Comparison of ENCODE assay signal across 32 cellular contexts in the genomic region with DNA sequence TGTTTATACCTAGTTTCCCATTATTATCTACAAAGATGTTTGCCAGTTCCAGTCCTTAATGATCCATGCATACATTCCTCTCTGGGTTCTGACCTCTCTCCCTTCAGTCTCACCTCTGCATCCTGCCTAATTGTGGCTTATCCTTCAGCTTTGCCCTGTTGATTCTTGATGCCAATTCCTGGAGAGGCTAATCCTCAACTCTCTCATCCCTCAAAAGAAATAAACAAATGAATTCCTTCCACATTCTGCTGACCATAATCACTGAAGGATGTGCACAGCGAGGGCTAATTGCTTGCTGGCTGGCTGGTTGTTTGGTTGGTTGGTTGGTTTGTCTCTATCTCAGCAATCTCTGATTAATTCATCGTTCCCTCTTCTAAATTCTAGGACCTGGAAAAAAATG.
A peak's percentile ranks its signal among the peaks of the same experiment; 100 is the strongest.
DNase-seq lines count a peak whose midpoint lies in the region; ATAC-seq and TF ChIP-seq lines count a peak whose summit lies in the region.
"Had no signal": no experiment of that assay in that cellular context is flagged by ENCODE, and none has a peak within 500 bp of the region (broad histone marks: within the 10 kb centered on the region; RNA-seq: fewer than 3 reads in every experiment).

No MANE protein-coding gene starts in this region.

- H4K91ac ChIP-seq in neuronal stem cell (ENCODE audit: low read depth, low read length, poor library complexity) = no peak overlapping the region

- no peak overlapping the region for H3K4me2 ChIP-seq in neuronal stem cell (ENCODE audit: insufficient read depth, low read length, poor library complexity, severe bottlenecking)

- H4K8ac ChIP-seq in neuronal stem cell (ENCODE audit: low read depth, low read length) = no peak overlapping the region

- no peak overlapping the region for H3K14ac ChIP-seq in neuronal stem cell (ENCODE audit: low read length)

- no peak overlapping the region for H2BK120ac ChIP-seq in neuronal stem cell (ENCODE audit: low read depth, low read length)

- H3K36me3 ChIP-seq in BJ (ENCODE audit: control insufficient read depth, insufficient read depth, low read length) (no peaks in the 10 kb centered on the region), neuronal stem cell (replicated peaks in 1 of 2; ENCODE audit: control insufficient read depth in 2 of 2, insufficient read depth in 2 of 2, low read length in 2 of 2) (no peaks in the 10 kb centered on the region), mucosa of descending colon (ENCODE audit: low read depth) (no peaks in the 10 kb centered on the region)
- H3K36me3 ChIP-seq: brain microvascular endothelial cell, left lung had no signal

- H3K9me3 Mint-ChIP-seq in HFFc6 = no peaks in the 10 kb centered on the region
- H3K9me3 Mint-ChIP-seq in activated CD4-positive, alpha-beta memory T cell treated with anti-CD3 and anti-CD28 coated beads, Interleukin-2, amount 10 ng/mL, durations not matched to agents 7 days and 5 days = no peaks in the 10 kb centered on the region
- H3K9me3 Mint-ChIP-seq: activated T-cell treated with anti-CD3 and anti-CD28 coated beads, Interleukin-2, amount 50 U/mL, for 24 hours; CD8-positive, alpha-beta T cell; mesothelial cell of epicardium; stimulated activated naive B cell treated with anti-CD40 and anti-IgM and Interleukin-4, amounts not matched to agents 10 μg/mL and 1 μg/mL and 100 μg/mL, for 72 hours had no signal

- no peak overlapping the region for H2BK15ac ChIP-seq in neuronal stem cell (ENCODE audit: low read length)

- no peak overlapping the region for H3K23ac ChIP-seq in neuronal stem cell (ENCODE audit: low read depth, low read length, poor library complexity)

- ATAC-seq in mucosa of descending colon = no peak
- ATAC-seq: CD8-positive, alpha-beta T cell; foreskin keratinocyte; left lung; naive thymus-derived CD4-positive, alpha-beta T cell; stimulated activated naive B cell treated with anti-CD40 and anti-IgM and Interleukin-4, amounts not matched to agents 10 μg/mL and 1 μg/mL and 100 μg/mL, for 72 hours had no signal

- intact Hi-C loops in mucosa of descending colon (cut with DNase I, micrococcal nuclease) (no loop called here), head of caudate nucleus (cut with DNase I) (no loop called here)

- no peaks in the 10 kb centered on the region for H3K36me3 Mint-ChIP-seq in HFFc6 (ENCODE audit: low read depth)
- no peaks in the 10 kb centered on the region for H3K36me3 Mint-ChIP-seq in activated CD4-positive, alpha-beta memory T cell treated with anti-CD3 and anti-CD28 coated beads, Interleukin-2, amount 10 ng/mL, durations not matched to agents 7 days and 5 days (ENCODE audit: low read depth)
- H3K36me3 Mint-ChIP-seq: CD8-positive, alpha-beta T cell; immature natural killer cell; mesothelial cell of epicardium; naive thymus-derived CD4-positive, alpha-beta T cell; stimulated activated naive B cell treated with anti-CD40 and anti-IgM and Interleukin-4, amounts not matched to agents 10 μg/mL and 1 μg/mL and 100 μg/mL, for 72 hours had no signal

- H2AK5ac ChIP-seq in neuronal stem cell (ENCODE audit: low read depth, low read length) = no peak overlapping the region

- no CpG with 5 or more reads among the region's 2 CpGs for WGBS in neuronal stem cell (ENCODE audit: extremely low coverage in 2 of 2, insufficient read length in 2 of 2, insufficient replicate concordance in 1 of 2), 2 donors

- no peak overlapping the region for H3K27ac Mint-ChIP-seq in HFFc6
- H3K27ac Mint-ChIP-seq in activated CD4-positive, alpha-beta memory T cell treated with anti-CD3 and anti-CD28 coated beads, Interleukin-2, amount 10 ng/mL, durations not matched to agents 7 days and 5 days = no peak overlapping the region
- H3K27ac Mint-ChIP-seq: activated T-cell treated with anti-CD3 and anti-CD28 coated beads, Interleukin-2, amount 50 U/mL, for 24 hours; CD8-positive, alpha-beta T cell; immature natural killer cell; mesothelial cell of epicardium; naive thymus-derived CD4-positive, alpha-beta T cell; stimulated activated naive B cell treated with anti-CD40 and anti-IgM and Interleukin-4, amounts not matched to agents 10 μg/mL and 1 μg/mL and 100 μg/mL, for 72 hours had no signal

- peaks cover 16% of the 10 kb centered on the region for H3K4me1 Mint-ChIP-seq in HFFc6 (ENCODE audit: low read depth)
- H3K4me1 Mint-ChIP-seq in activated CD4-positive, alpha-beta memory T cell treated with anti-CD3 and anti-CD28 coated beads, Interleukin-2, amount 10 ng/mL, durations not matched to agents 7 days and 5 days = no peaks in the 10 kb centered on the region
- H3K4me1 Mint-ChIP-seq: immature natural killer cell; naive thymus-derived CD4-positive, alpha-beta T cell; stimulated activated naive B cell treated with anti-CD40 and anti-IgM and Interleukin-4, amounts not matched to agents 10 μg/mL and 1 μg/mL and 100 μg/mL, for 72 hours had no signal

- no peaks in the 10 kb centered on the region for H3K27me3 ChIP-seq in BJ (ENCODE audit: control insufficient read depth, insufficient read depth, low read length)
- no peaks in the 10 kb centered on the region for H3K27me3 ChIP-seq in neuronal stem cell (ENCODE audit: control insufficient read depth in 3 of 3, insufficient read depth in 3 of 3, low read depth in 1 of 3, low read length in 3 of 3)
- H3K27me3 ChIP-seq: brain microvascular endothelial cell, foreskin keratinocyte had no signal

- no peak overlapping the region for H3K27ac ChIP-seq in neuronal stem cell (replicated peaks; ENCODE audit: low read length)
- H3K27ac ChIP-seq: brain microvascular endothelial cell, foreskin keratinocyte, left lung, VCaP had no signal

- DNase-seq in BJ (ENCODE audit: low read depth) = peak; percentile 27
- DNase-seq in HFFc6 = peak; percentile 48
- peak; percentile 28 for DNase-seq in dedifferentiated amniotic fluid mesenchymal stem cell (ENCODE audit: extremely low spot score)
- peak; percentile 82 for DNase-seq in neuronal stem cell (ENCODE audit: low spot score)
- DNase-seq in NCI-H526 (lab: John Stamatoyannopoulos, UW) = no peak
- DNase-seq in mucosa of descending colon = no peak
- no peak for DNase-seq in head of caudate nucleus
- DNase-seq in activated CD4-positive, alpha-beta memory T cell treated with anti-CD3 and anti-CD28 coated beads, Interleukin-2, amount 10 ng/mL, durations not matched to agents 7 days and 5 days = no peak
- DNase-seq: activated CD4-positive, alpha-beta T cell treated with anti-CD3 and anti-CD28 coated beads for 4 hours; activated CD8-positive, alpha-beta memory T cell treated with anti-CD3 and anti-CD28 coated beads for 24 hours; activated gamma-delta T cell treated with Interleukin-2 at 50 U/mL for 16 hours; activated T-cell treated with anti-CD3 and anti-CD28 coated beads, Interleukin-2, amount 50 U/mL, for 24 hours; AML-193; brain microvascular endothelial cell; CD8-positive, alpha-beta T cell; DMS 273 treated with DMSO at 0.1 percent for 48 hours; foreskin keratinocyte; hippocampal formation; immature natural killer cell; left lung; naive thymus-derived CD4-positive, alpha-beta T cell; NCI-H1092; NCI-H1694 treated with DMSO at 0.1 percent for 48 hours; NCI-H2171; NCI-H526 treated with DMSO at 0.1 percent for 48 hours; SHP77; stimulated activated CD4-positive, alpha-beta T cell treated with anti-CD3 and anti-CD28 coated beads, Interleukin-15, amount 100 ng/mL, for 24 hours; stimulated activated naive B cell treated with anti-CD40 and anti-IgM and Interleukin-4, amounts not matched to agents 10 μg/mL and 1 μg/mL and 100 μg/mL, for 72 hours; SW 1271; T-helper 9 cell had no signal

- H3K4me3 Mint-ChIP-seq in HFFc6 = no peak overlapping the region
- no peak overlapping the region for H3K4me3 Mint-ChIP-seq in activated CD4-positive, alpha-beta memory T cell treated with anti-CD3 and anti-CD28 coated beads, Interleukin-2, amount 10 ng/mL, durations not matched to agents 7 days and 5 days
- H3K4me3 Mint-ChIP-seq: activated T-cell treated with anti-CD3 and anti-CD28 coated beads, Interleukin-2, amount 50 U/mL, for 24 hours; CD8-positive, alpha-beta T cell; immature natural killer cell; mesothelial cell of epicardium; naive thymus-derived CD4-positive, alpha-beta T cell; stimulated activated naive B cell treated with anti-CD40 and anti-IgM and Interleukin-4, amounts not matched to agents 10 μg/mL and 1 μg/mL and 100 μg/mL, for 72 hours had no signal

- H3K18ac ChIP-seq in neuronal stem cell (ENCODE audit: low read length) = no peak overlapping the region

- H2BK5ac ChIP-seq in neuronal stem cell (ENCODE audit: low read length) = no peak overlapping the region

- no peak overlapping the region for H2BK12ac ChIP-seq in neuronal stem cell (ENCODE audit: low read length)

- no peak overlapping the region for H3K4me3 ChIP-seq in BJ (ENCODE audit: low read depth, low read length)
- no peak overlapping the region for H3K4me3 ChIP-seq in neuronal stem cell (ENCODE audit: low read length in 2 of 2)
- H3K4me3 ChIP-seq in mucosa of descending colon = no peak overlapping the region
- H3K4me3 ChIP-seq: left lung had no signal

- H3K4ac ChIP-seq in neuronal stem cell (ENCODE audit: low read length) = no peak overlapping the region

- H2AFZ ChIP-seq in neuronal stem cell (ENCODE audit: low read length) = no peak overlapping the region

- peaks cover 20% of the 10 kb centered on the region for H3K27me3 Mint-ChIP-seq in HFFc6 (ENCODE audit: insufficient read depth)
- H3K27me3 Mint-ChIP-seq in activated CD4-positive, alpha-beta memory T cell treated with anti-CD3 and anti-CD28 coated beads, Interleukin-2, amount 10 ng/mL, durations not matched to agents 7 days and 5 days = no peaks in the 10 kb centered on the region

- CTCF ChIA-PET in BJ (lab: Yijun Ruan, JAX) = no interaction called here
- CTCF ChIA-PET in activated CD4-positive, alpha-beta memory T cell treated with anti-CD3 and anti-CD28 coated beads, Interleukin-2, amount 10 ng/mL, durations not matched to agents 7 days and 5 days (lab: Charles Lee) = no interaction called here

- H3K79me1 ChIP-seq in neuronal stem cell (ENCODE audit: low read depth, low read length) = no peaks in the 10 kb centered on the region

- POLR2A ChIA-PET in BJ (lab: Charles Lee) = no interaction called here
- POLR2A ChIA-PET in activated CD4-positive, alpha-beta memory T cell treated with anti-CD3 and anti-CD28 coated beads, Interleukin-2, amount 10 ng/mL, durations not matched to agents 7 days and 5 days (lab: Charles Lee) = no interaction called here

- no peak for TF ChIP-seq CTCF in BJ (IDR thresholded peaks at IDR 0.05; ENCODE audit: insufficient read depth, low read depth, low read length)
- TF ChIP-seq CTCF in HFFc6 (IDR thresholded peaks at IDR 0.05) = no peak
- no peak for TF ChIP-seq CTCF in mucosa of descending colon (IDR thresholded peaks at IDR 0.05)

- H3K9me3 ChIP-seq in neuronal stem cell (replicated peaks in 1 of 2; ENCODE audit: control insufficient read depth in 2 of 2, insufficient read depth in 1 of 2, low read depth in 1 of 2, low read length in 2 of 2) = no peaks in the 10 kb centered on the region
- H3K9me3 ChIP-seq in mucosa of descending colon = no peaks in the 10 kb centered on the region
- H3K9me3 ChIP-seq: left lung had no signal

- H3K4me1 ChIP-seq in neuronal stem cell (ENCODE audit: control insufficient read depth in 2 of 2, insufficient read depth in 1 of 2, low read depth in 1 of 2, low read length in 2 of 2) = peaks cover 0 to 30% of the 10 kb centered on the region in 2 donors
- no peaks in the 10 kb centered on the region for H3K4me1 ChIP-seq in mucosa of descending colon (ENCODE audit: low read depth)

- H3K9ac ChIP-seq in neuronal stem cell (ENCODE audit: low read depth, low read length, poor library complexity) = no peak overlapping the region

Comparison
In these comparisons a context has a peak if more than half of its experiments do, and no peak if none do; other contexts are left out.
1. DNase-seq: peak in BJ (single experiment), HFFc6 (single experiment), dedifferentiated amniotic fluid mesenchymal stem cell (single experiment) and neuronal stem cell (single experiment); none in NCI-H526 (0 of 2), mucosa of descending colon (0 of 3), head of caudate nucleus (0 of 42) and activated CD4-positive, alpha-beta memory T cell treated with anti-CD3 and anti-CD28 coated beads, Interleukin-2, amount 10 ng/mL, durations not matched to agents 7 days and 5 days (single experiment).